9 cellular contexts compared by ENCODE assay signal in genomic region chr12:92035477-92035876, GRCh38.
DNase-seq lines count a peak whose midpoint lies in the region; ATAC-seq and TF ChIP-seq lines count a peak whose summit lies in the region.
"Had no signal": no experiment of that assay in that cellular context is flagged by ENCODE, and none has a peak within 500 bp of the region (broad histone marks: within the 10 kb centered on the region; RNA-seq: fewer than 3 reads in every experiment).

No MANE protein-coding gene starts in this region.

- WGBS in mammary epithelial cell (ENCODE audit: low coverage, missing lambda C conversion rate) = 100% methylated on average over 1 of the region's 1 CpG

- H4K20me1 ChIP-seq in mammary epithelial cell (ENCODE audit: insufficient read depth, low read length) = no peaks in the 10 kb centered on the region

- peak overlapping the region; percentile 83 to 97 (median 91) for H3K4me3 Mint-ChIP-seq in CD4-positive, alpha-beta memory T cell

- intact Hi-C loops in CD4-positive, alpha-beta memory T cell (cut with micrococcal nuclease) = loop anchor here (1.0 to 2.0 kb wide), 4 partner anchors 11 to 535 kb away; no protein-coding TSS in a partner anchor
- intact Hi-C loops in mammary epithelial cell (cut with micrococcal nuclease) = no loop called here

- peak overlapping the region; percentile 86 for H3K4me2 ChIP-seq in mammary epithelial cell (ENCODE audit: insufficient read depth, low read depth, low read length)

- BruUV-seq in mammary epithelial cell (replicated peaks; lab: Mats Ljungman, UMichigan) = no TSS peak

- peaks cover 0 to 5% (median 1%) of the 10 kb centered on the region in 8 donors for H3K9me3 Mint-ChIP-seq in CD4-positive, alpha-beta memory T cell

- H3K4me1 Mint-ChIP-seq in CD4-positive, alpha-beta memory T cell = peaks cover 61 to 96% (median 80%) of the 10 kb centered on the region in 4 donors

- no peaks in the 10 kb centered on the region for H3K27me3 Mint-ChIP-seq in CD4-positive, alpha-beta memory T cell

- H3K27me3 ChIP-seq in CD4-positive, alpha-beta memory T cell (ENCODE audit: insufficient read depth, low read length) = no peaks in the 10 kb centered on the region
- H3K27me3 ChIP-seq in mammary epithelial cell (ENCODE audit: insufficient read depth, low read length) (no peaks in the 10 kb centered on the region), neutrophil (no peaks in the 10 kb centered on the region), MG63 (no peaks in the 10 kb centered on the region)
- H3K27me3 ChIP-seq: thyroid gland had no signal

- in situ Hi-C loops in mammary epithelial cell (cut with MboI; ENCODE audit: low sequenced_read_pairs in 2 of 2) = no loop called here

- POLR2A ChIA-PET in CD4-positive, alpha-beta memory T cell (lab: Charles Lee; ENCODE audit: partially characterized antibody) = interaction anchor here (0.6 to 15.9 kb wide), 7 partner anchors 14 to 124 kb away, joined by 3 to 525 read pairs (median 9); partner anchors contain the start of gene BTG1

- H3K9me3 ChIP-seq in CD4-positive, alpha-beta memory T cell (ENCODE audit: control insufficient read depth in 1 of 2, low read length in 2 of 2) = no peaks in the 10 kb centered on the region
- H3K9me3 ChIP-seq in mammary epithelial cell (replicated peaks; ENCODE audit: insufficient read depth, low read length) (no peaks in the 10 kb centered on the region), neutrophil (no peaks in the 10 kb centered on the region), MG63 (no peaks in the 10 kb centered on the region)
- H3K9me3 ChIP-seq: thyroid gland had no signal

- CTCF ChIA-PET in CD4-positive, alpha-beta memory T cell (lab: Charles Lee; ENCODE audit: partially characterized antibody) = interaction anchor here (0.9 to 6.4 kb wide), 4 partner anchors 13 to 109 kb away, joined by 3 to 46 read pairs (median 4); partner anchors contain the start of gene BTG1
- CTCF ChIA-PET in mammary epithelial cell (lab: Charles Lee; ENCODE audit: low non-redundant PET) = no interaction called here

- H2AFZ ChIP-seq in mammary epithelial cell (ENCODE audit: low read depth, low read length) = peak overlapping the region; percentile 60

- peak overlapping the region; percentile 65 for H3K27ac ChIP-seq in CD4-positive, alpha-beta memory T cell (ENCODE audit: low read depth, low read length)
- H3K27ac ChIP-seq in mammary epithelial cell (ENCODE audit: insufficient read depth, low read depth, low read length) = peak overlapping the region; percentile 68
- peak overlapping the region; percentile 57 for H3K27ac ChIP-seq in neutrophil

- H3K4me1 ChIP-seq in CD4-positive, alpha-beta memory T cell (ENCODE audit: insufficient read depth, low read length) = peaks cover 86% of the 10 kb centered on the region
- peaks cover 30% of the 10 kb centered on the region for H3K4me1 ChIP-seq in mammary epithelial cell (ENCODE audit: insufficient read depth, low read length)
- H3K4me1 ChIP-seq in neutrophil (ENCODE audit: control insufficient read depth in 1 of 2, insufficient read depth in 1 of 2, low read depth in 1 of 2, low read length in 1 of 2) = peaks cover 14 to 18% of the 10 kb centered on the region in 2 experiments

- H3K79me2 ChIP-seq in mammary epithelial cell (ENCODE audit: insufficient read depth, low read length) = no peaks in the 10 kb centered on the region

- no peak for DNase-seq in CD4-positive, alpha-beta memory T cell
- DNase-seq in mammary epithelial cell (no peak), T-helper 9 cell (no peak), DMS 273 treated with DMSO at 0.1 percent for 48 hours (lab: John Stamatoyannopoulos, UW) (no peak), MG63 (no peak)

- TF ChIP-seq CTCF in mammary epithelial cell (conservative IDR thresholded peaks at IDR 0.05 in 1 of 2, IDR thresholded peaks at IDR 0.05 in 1 of 2; ENCODE audit: extremely low read depth in 1 of 2, insufficient read depth in 1 of 2, low read depth in 1 of 2, low read length in 2 of 2) (no peak), neutrophil (IDR thresholded peaks at IDR 0.05) (no peak)

- no peaks in the 10 kb centered on the region for H3K36me3 ChIP-seq in CD4-positive, alpha-beta memory T cell (ENCODE audit: insufficient read depth, low read length)
- no peaks in the 10 kb centered on the region for H3K36me3 ChIP-seq in mammary epithelial cell (ENCODE audit: insufficient read depth, low read length)
- H3K36me3 ChIP-seq in neutrophil = no peaks in the 10 kb centered on the region
- no peaks in the 10 kb centered on the region for H3K36me3 ChIP-seq in MG63
- H3K36me3 ChIP-seq: thyroid gland had no signal

- dilution Hi-C loops in mammary epithelial cell (cut with HindIII; ENCODE audit: low sequenced_read_pairs) = no loop called here

- H3K27ac Mint-ChIP-seq in CD4-positive, alpha-beta memory T cell = peak overlapping the region; percentile 97 to 100 (median 98)

- ATAC-seq in HG03139 (IDR thresholded peaks at IDR 0.05; ENCODE audit: unreplicated experiment) = peak; percentile 5
- no peak for ATAC-seq in HG02642 (IDR thresholded peaks at IDR 0.05; ENCODE audit: poor library complexity, unreplicated experiment)

- H3K9ac ChIP-seq in mammary epithelial cell (ENCODE audit: insufficient read depth, low read length) = peak overlapping the region; percentile 65

- peak overlapping the region in 1 of 2 donors; percentile 44 for H3K4me3 ChIP-seq in CD4-positive, alpha-beta memory T cell (ENCODE audit: low read length in 2 of 2)
- H3K4me3 ChIP-seq in mammary epithelial cell (replicated peaks in 1 of 3; ENCODE audit: insufficient read depth in 1 of 3, low read depth in 2 of 3, low read length in 3 of 3) = peak overlapping the region in 1 of 3 experiments; percentile 10
- peak overlapping the region; percentile 48 to 55 for H3K4me3 ChIP-seq in neutrophil (ENCODE audit: low read depth in 1 of 2, low read length in 1 of 2)
- no peak overlapping the region for H3K4me3 ChIP-seq in MG63

- H3K36me3 Mint-ChIP-seq in CD4-positive, alpha-beta memory T cell = peaks cover 0 to 6% of the 10 kb centered on the region in 2 donors
